Comparison of ENCODE assay signal across 9 cellular contexts in genomic region chr18:63422862-63423304, GRCh38. TPM values are rescaled to one million over a fixed set of nuclear protein-coding genes. Genes with fewer than 3 reads are reported as not detected.
DNase-seq lines count a peak whose midpoint lies in the region; ATAC-seq, FAIRE-seq and TF ChIP-seq lines count a peak whose summit lies in the region.
"Had no signal": no experiment of that assay in that cellular context is flagged by ENCODE, and none has a peak within 500 bp of the region (broad histone marks: within the 10 kb centered on the region; RNA-seq: fewer than 3 reads in every experiment).

No MANE protein-coding gene starts in this region.

- peak; percentile 30 for ATAC-seq in GM19438 (IDR thresholded peaks at IDR 0.05; ENCODE audit: low read depth, unreplicated experiment)
- peak; percentile 7 for ATAC-seq in HG03457 (IDR thresholded peaks at IDR 0.05; ENCODE audit: unreplicated experiment)

- peaks cover 3% of the 10 kb centered on the region for H3K36me3 ChIP-seq in CD8-positive, alpha-beta memory T cell (ENCODE audit: insufficient read depth, low read length)
- peaks cover 2% of the 10 kb centered on the region for H3K36me3 ChIP-seq in astrocyte (ENCODE audit: insufficient read depth, low read length)
- H3K36me3 ChIP-seq in kidney (ENCODE audit: control insufficient read depth in 1 of 2, insufficient read depth in 2 of 2, low read length in 2 of 2) = peaks cover 0 to 2% of the 10 kb centered on the region in 2 donors
- peaks cover 0 to 14% (median 2%) of the 10 kb centered on the region in 5 donors for H3K36me3 ChIP-seq in subcutaneous abdominal adipose tissue (ENCODE audit: control insufficient read depth in 5 of 5, insufficient read depth in 5 of 5, low read length in 5 of 5)

- peak overlapping the region; percentile 87 for H3K4me2 ChIP-seq in astrocyte (ENCODE audit: low read length)

- CTCF ChIA-PET in CD8-positive, alpha-beta memory T cell (lab: Charles Lee) = interaction anchor here (1.4 to 2.9 kb wide), 2 partner anchors 16 to 57 kb away, joined by 4 to 14 read pairs; no protein-coding TSS in a partner anchor

- H2AFZ ChIP-seq in astrocyte (ENCODE audit: low read depth, low read length) = peak overlapping the region; percentile 93

- peaks cover 25 to 34% (median 28%) of the 10 kb centered on the region in 3 donors for H3K4me1 Mint-ChIP-seq in CD8-positive, alpha-beta memory T cell
- H3K4me1 Mint-ChIP-seq in astrocyte (ENCODE audit: low read depth, unreplicated experiment) = peaks cover 9% of the 10 kb centered on the region

- peak overlapping the region; percentile 88 to 100 (median 97) for H3K4me3 Mint-ChIP-seq in CD8-positive, alpha-beta memory T cell
- H3K4me3 Mint-ChIP-seq in astrocyte (ENCODE audit: unreplicated experiment) = peak overlapping the region; percentile 98

- no peaks in the 10 kb centered on the region for H3K9me3 ChIP-seq in CD8-positive, alpha-beta memory T cell (ENCODE audit: low read length)
- H3K9me3 ChIP-seq in astrocyte (ENCODE audit: insufficient read depth, low read depth, low read length) (no peaks in the 10 kb centered on the region), kidney (ENCODE audit: control insufficient read depth in 1 of 2, low read length in 2 of 2) (no peaks in the 10 kb centered on the region), subcutaneous abdominal adipose tissue (ENCODE audit: control insufficient read depth in 5 of 5, low read length in 5 of 5) (no peaks in the 10 kb centered on the region)

- FAIRE-seq in astrocyte (lab: Jason Lieb, UNC) (no peak), kidney (lab: Jason Lieb, UNC) (no peak)

- H3K9me3 Mint-ChIP-seq in CD8-positive, alpha-beta memory T cell = no peaks in the 10 kb centered on the region
- no peaks in the 10 kb centered on the region for H3K9me3 Mint-ChIP-seq in astrocyte (ENCODE audit: unreplicated experiment)

- peaks cover 44% of the 10 kb centered on the region for H3K79me2 ChIP-seq in astrocyte (ENCODE audit: insufficient read depth, low read length)

- peaks cover 0 to 25% (median 0%) of the 10 kb centered on the region in 3 donors for H3K36me3 Mint-ChIP-seq in CD8-positive, alpha-beta memory T cell
- H3K36me3 Mint-ChIP-seq in astrocyte (ENCODE audit: low read depth, unreplicated experiment) = no peaks in the 10 kb centered on the region

- H3K4me1 ChIP-seq in CD8-positive, alpha-beta memory T cell (ENCODE audit: insufficient read depth, low read length) = peaks cover 27% of the 10 kb centered on the region
- peaks cover 7% of the 10 kb centered on the region for H3K4me1 ChIP-seq in astrocyte (ENCODE audit: insufficient read depth, low read length)
- H3K4me1 ChIP-seq in kidney (ENCODE audit: control insufficient read depth in 1 of 2, insufficient read depth in 1 of 2, low read depth in 1 of 2, low read length in 2 of 2) = peaks cover 5 to 7% of the 10 kb centered on the region in 2 donors
- peaks cover 6 to 20% (median 15%) of the 10 kb centered on the region in 5 donors for H3K4me1 ChIP-seq in subcutaneous abdominal adipose tissue (ENCODE audit: control insufficient read depth in 5 of 5, insufficient read depth in 5 of 5, low read length in 5 of 5)

- intact Hi-C loops in kidney (cut with DNase I) = no loop called here

- H3K27ac Mint-ChIP-seq in CD8-positive, alpha-beta memory T cell = peak overlapping the region; percentile 91 to 99 (median 98)
- peak overlapping the region; percentile 99 for H3K27ac Mint-ChIP-seq in astrocyte (ENCODE audit: unreplicated experiment)

- H3K4me3 ChIP-seq in CD8-positive, alpha-beta memory T cell (ENCODE audit: low read length) = peak overlapping the region; percentile 97
- H3K4me3 ChIP-seq in astrocyte (ENCODE audit: insufficient read depth, low read depth, low read length) (peak overlapping the region; percentile 71), kidney (ENCODE audit: low read length in 2 of 2) (peak overlapping the region; percentile 71 to 99), subcutaneous abdominal adipose tissue (ENCODE audit: low read depth in 1 of 5, low read length in 5 of 5) (peak overlapping the region; percentile 83 to 98 (median 93))

- H3K9ac ChIP-seq in astrocyte (ENCODE audit: low read length) (peak overlapping the region; percentile 95), kidney (ENCODE audit: low read length in 2 of 2) (peak overlapping the region; percentile 92 to 93), subcutaneous abdominal adipose tissue (ENCODE audit: low read length in 5 of 5) (peak overlapping the region; percentile 89 to 98 (median 94))

- H3K27ac ChIP-seq in CD8-positive, alpha-beta memory T cell (ENCODE audit: low read depth, low read length) = peak overlapping the region; percentile 97
- H3K27ac ChIP-seq in astrocyte (ENCODE audit: low read depth, low read length) = peak overlapping the region; percentile 97
- peak overlapping the region; percentile 94 to 95 for H3K27ac ChIP-seq in kidney (ENCODE audit: low read depth in 2 of 2, low read length in 2 of 2)
- peak overlapping the region; percentile 98 for H3K27ac ChIP-seq in subcutaneous abdominal adipose tissue (ENCODE audit: low read depth, low read length)

- H3K27me3 ChIP-seq in CD8-positive, alpha-beta memory T cell (ENCODE audit: insufficient read depth, low read length, poor library complexity, severe bottlenecking) = no peaks in the 10 kb centered on the region
- H3K27me3 ChIP-seq in astrocyte (ENCODE audit: insufficient read depth, low read length) (no peaks in the 10 kb centered on the region), subcutaneous abdominal adipose tissue (ENCODE audit: control insufficient read depth in 5 of 5, insufficient read depth in 4 of 5, low read length in 5 of 5) (peaks cover 0 to 4% (median 0%) of the 10 kb centered on the region in 5 donors)

- TF ChIP-seq CTCF in astrocyte (IDR thresholded peaks at IDR 0.05; ENCODE audit: insufficient read depth, low read depth, low read length) = no peak
- no peak for TF ChIP-seq CTCF in kidney (IDR thresholded peaks at IDR 0.05; ENCODE audit: borderline replicate concordance, extremely low read depth, insufficient read depth)

- H3K27me3 Mint-ChIP-seq in CD8-positive, alpha-beta memory T cell = peaks cover 2 to 12% of the 10 kb centered on the region in 2 donors
- no peaks in the 10 kb centered on the region for H3K27me3 Mint-ChIP-seq in astrocyte (ENCODE audit: low read depth, unreplicated experiment)

- H4K20me1 ChIP-seq in astrocyte (ENCODE audit: insufficient read depth, low read length) = peaks cover 26% of the 10 kb centered on the region

- DNase-seq in CD8-positive, alpha-beta memory T cell = no peak
- DNase-seq in astrocyte (ENCODE audit: low read depth) (no peak), kidney (peak; percentile 85), inferior parietal cortex (ENCODE audit: extremely low spot score) (no peak), retina (no peak)

- POLR2A ChIA-PET in CD8-positive, alpha-beta memory T cell (lab: Charles Lee) = interaction anchor here (1.0 to 1.6 kb wide), 7 partner anchors 9 to 708 kb away, joined by 3 to 9 read pairs (median 4); partner anchors contain the start of genes KDSR and PHLPP1

RNA-seq across cellular contexts. Expression of gene VPS4B, which starts 0.6 kb away (rescaled TPM):
- total RNA-seq in CD8-positive, alpha-beta memory T cell = 10 to 100 TPM; 60.8 to 61.9 TPM
- polyA plus RNA-seq in CD8-positive, alpha-beta memory T cell = 74.5 TPM
- total RNA-seq in astrocyte (59.2 and 65.5 TPM in 2 replicates), kidney (63.7 TPM)
- 15.7 TPM for polyA plus RNA-seq in kidney (ENCODE audit: insufficient read depth, low read depth, low replicate concordance)

RNA-seq across cellular contexts. Expression of gene SERPINB5, which starts 53.9 kb away (rescaled TPM):
- not detected for total RNA-seq in CD8-positive, alpha-beta memory T cell
- polyA plus RNA-seq in CD8-positive, alpha-beta memory T cell = not detected
- total RNA-seq in astrocyte = 0.38 TPM in 1 of 2 replicates, not detected in the other
- total RNA-seq in kidney = not detected
- polyA plus RNA-seq in kidney (ENCODE audit: insufficient read depth, low read depth, low replicate concordance) = not detected
- total RNA-seq: RPMI7951 had no signal

RNA-seq across cellular contexts. Expression of gene KDSR, which starts 55.9 kb away (rescaled TPM):
- total RNA-seq in CD8-positive, alpha-beta memory T cell = 10 to 100 TPM; 52.1 to 55.3 TPM
- polyA plus RNA-seq in CD8-positive, alpha-beta memory T cell = 103 TPM
- total RNA-seq in astrocyte (43.7 and 47.4 TPM in 2 replicates), kidney (73.5 TPM)
- polyA plus RNA-seq in kidney (ENCODE audit: insufficient read depth, low read depth, low replicate concordance) = 22.5 TPM
